In genomic region chr11:111419641-111420327, GRCh38 we compare ENCODE assay signal across 15 cellular contexts. TPM values are rescaled to one million over a fixed set of nuclear protein-coding genes. Genes with fewer than 3 reads are reported as not detected.
DNase-seq lines count a peak whose midpoint lies in the region; ATAC-seq and TF ChIP-seq lines count a peak whose summit lies in the region.
"Had no signal": no experiment of that assay in that cellular context is flagged by ENCODE, and none has a peak within 500 bp of the region (broad histone marks: within the 10 kb centered on the region; RNA-seq: fewer than 3 reads in every experiment).

No MANE protein-coding gene starts in this region.

- H3K36me3 ChIP-seq in endodermal cell (ENCODE audit: control insufficient read depth, insufficient read depth, low read length), result no peaks in the 10 kb centered on the region
- H3K36me3 ChIP-seq: brain microvascular endothelial cell had no signal

- DNase-seq in DMS79 treated with DMSO at 0.1 percent for 48 hours (lab: John Stamatoyannopoulos, UW) (peak; percentile 72), NCI-H2196 treated with DMSO at 0.1 percent for 48 hours (lab: John Stamatoyannopoulos, UW; ENCODE audit: unreplicated experiment) (peak; percentile 76), endodermal cell (peak; percentile 30), putamen (ENCODE audit: low spot score) (peak; percentile 68), NCI-H2081 treated with DMSO at 0.1 percent for 48 hours (lab: John Stamatoyannopoulos, UW) (no peak), NCI-H1048 (lab: John Stamatoyannopoulos, UW) (no peak)
- DNase-seq: brain microvascular endothelial cell; PC-9; stimulated activated CD4-positive, alpha-beta T cell treated with anti-CD3 and anti-CD28 coated beads, Interleukin-4, amount 100 ng/mL, for 24 hours; stimulated activated naive CD8-positive, alpha-beta T cell treated with anti-CD3 and anti-CD28 coated beads, Interleukin-15, Interleukin-2, amounts not matched to agents 100 U/mL and 50 U/mL, for 24 hours had no signal

- peaks cover 3% of the 10 kb centered on the region for H3K27me3 Mint-ChIP-seq in endodermal cell (ENCODE audit: insufficient read depth)

- peaks cover 11% of the 10 kb centered on the region for H3K4me1 Mint-ChIP-seq in endodermal cell

- H3K27ac ChIP-seq in endodermal cell (ENCODE audit: low read depth, low read length), result no peak overlapping the region
- H3K27ac ChIP-seq: brain microvascular endothelial cell, hepatocyte, PC-9 had no signal

- no peak overlapping the region for H3K9ac ChIP-seq in endodermal cell (ENCODE audit: extremely low read depth, low read length, poor library complexity, severe bottlenecking)

- no peaks in the 10 kb centered on the region for H3K9me3 Mint-ChIP-seq in endodermal cell

- no peaks in the 10 kb centered on the region for H3K36me3 Mint-ChIP-seq in endodermal cell (ENCODE audit: low read depth)
- H3K36me3 Mint-ChIP-seq: CD14-positive monocyte had no signal

- no peak overlapping the region for H3K27ac Mint-ChIP-seq in endodermal cell
- H3K27ac Mint-ChIP-seq: CD14-positive monocyte had no signal

- no peaks in the 10 kb centered on the region for H3K4me1 ChIP-seq in endodermal cell (ENCODE audit: control insufficient read depth, insufficient read depth, low read length)

- H3K4me3 Mint-ChIP-seq in endodermal cell, result no peak overlapping the region
- H3K4me3 Mint-ChIP-seq: CD14-positive monocyte had no signal

- H3K4me3 ChIP-seq in endodermal cell (ENCODE audit: low read length), result no peak overlapping the region
- H3K4me3 ChIP-seq: hepatocyte, lung, PC-9 had no signal

- H3K9me3 ChIP-seq in endodermal cell (ENCODE audit: control insufficient read depth, low read length), result no peaks in the 10 kb centered on the region

- 74 to 100% methylated on average over 2 to 5 of the region's 5 CpGs for WGBS in endodermal cell (ENCODE audit: insufficient coverage in 1 of 2, insufficient read length in 1 of 2), 2 experiments

- no peak for TF ChIP-seq CTCF in endodermal cell (conservative IDR thresholded peaks at IDR 0.05)

- no peaks in the 10 kb centered on the region for H3K27me3 ChIP-seq in endodermal cell (ENCODE audit: control insufficient read depth, insufficient read depth, low read length, poor library complexity, severe bottlenecking)
- H3K27me3 ChIP-seq: brain microvascular endothelial cell, hepatocyte had no signal

- ATAC-seq in GM21381 (IDR thresholded peaks at IDR 0.05; ENCODE audit: unreplicated experiment) (no peak), GM18520 (IDR thresholded peaks at IDR 0.05; ENCODE audit: unreplicated experiment) (no peak)
- ATAC-seq: stimulated activated naive CD8-positive, alpha-beta T cell treated with anti-CD3 and anti-CD28 coated beads, Interleukin-15, Interleukin-2, amounts not matched to agents 100 U/mL and 50 U/mL, for 24 hours had no signal

RNA-seq across cellular contexts. Expression of gene POU2AF1, which starts 40.7 kb away (rescaled TPM):
- under 1 TPM; 0.46 to 0.77 TPM for total RNA-seq in endodermal cell
- polyA plus RNA-seq in endodermal cell (2013, experiment 1 of 2), result not detected
- polyA plus RNA-seq in endodermal cell (2013, experiment 2 of 2), result not detected

Comparison
In these comparisons a context has a peak if more than half of its experiments do, and no peak if none do; other contexts are left out.
1. DNase-seq: peak in DMS79 treated with DMSO at 0.1 percent for 48 hours (single experiment), NCI-H2196 treated with DMSO at 0.1 percent for 48 hours (single experiment), endodermal cell (single experiment) and putamen (single experiment); none in NCI-H2081 treated with DMSO at 0.1 percent for 48 hours (single experiment) and NCI-H1048 (single experiment).